ENCODE assay signal across 24 cellular contexts in the genomic region with DNA sequence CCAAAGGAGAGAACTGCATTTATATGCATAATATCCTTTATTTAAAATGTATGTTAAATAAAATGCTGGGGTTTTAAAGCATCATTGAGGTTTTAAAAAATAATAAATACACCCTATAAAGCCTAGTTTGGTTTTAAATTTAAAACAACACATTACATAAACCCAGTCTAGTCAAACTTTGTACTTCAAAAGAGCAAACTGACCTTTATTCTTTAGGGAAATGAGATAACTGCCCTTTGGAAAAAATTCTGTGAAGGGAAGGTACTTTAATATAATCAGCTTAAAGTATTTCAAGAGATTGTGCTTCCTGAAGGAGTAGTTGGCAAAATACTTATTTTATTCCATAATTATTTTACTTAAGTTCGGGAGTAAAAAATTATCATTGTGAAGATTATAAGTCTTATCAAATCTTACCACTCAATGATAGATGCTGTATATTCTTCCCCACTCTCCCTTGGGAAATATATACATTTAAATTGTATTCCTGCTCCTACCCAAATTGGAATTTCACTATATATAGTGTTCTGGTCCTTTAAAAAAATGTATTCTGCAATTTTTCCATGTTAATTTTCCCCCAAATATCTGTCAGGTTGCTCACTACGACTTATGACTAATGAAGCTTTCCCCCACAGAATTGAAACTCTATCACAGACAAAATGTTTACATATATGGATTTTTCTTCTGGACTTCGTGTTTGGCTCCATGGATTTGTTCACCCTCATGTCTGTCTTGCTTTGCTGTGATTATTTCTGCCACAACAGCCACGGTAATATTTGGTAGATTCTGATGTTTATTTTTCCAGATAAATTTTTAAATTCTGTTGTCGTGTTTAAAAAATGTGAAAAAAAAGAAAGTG. TPM values are rescaled to one million over a fixed set of nuclear protein-coding genes. Genes with fewer than 3 reads are reported as not detected.
A peak's percentile ranks its signal among the peaks of the same experiment; 100 is the strongest.
DNase-seq lines count a peak whose midpoint lies in the region; ATAC-seq, FAIRE-seq and TF ChIP-seq lines count a peak whose summit lies in the region.
"Had no signal": no experiment of that assay in that cellular context is flagged by ENCODE, and none has a peak within 500 bp of the region (broad histone marks: within the 10 kb centered on the region; RNA-seq: fewer than 3 reads in every experiment).

No MANE protein-coding gene starts in this region.

- no peak for FAIRE-seq in astrocyte (lab: Jason Lieb, UNC)
- FAIRE-seq: RCC 7860 had no signal

- H3K79me2 ChIP-seq in astrocyte (ENCODE audit: insufficient read depth, low read length) (no peaks in the 10 kb centered on the region), hepatocyte (no peaks in the 10 kb centered on the region), trophoblast cell (ENCODE audit: control insufficient read depth, insufficient read depth, low read length, poor library complexity) (no peaks in the 10 kb centered on the region)

- H3K4me2 ChIP-seq in astrocyte (ENCODE audit: low read length) (peak overlapping the region; percentile 42), hepatocyte (peak overlapping the region; percentile 45), skeletal muscle satellite cell (ENCODE audit: low read length) (peak overlapping the region; percentile 31), trophoblast cell (ENCODE audit: low read length) (no peak overlapping the region)

- no peak overlapping the region for H3K18ac ChIP-seq in trophoblast cell (ENCODE audit: low read length)

- no peaks in the 10 kb centered on the region for H3K36me3 Mint-ChIP-seq in astrocyte (ENCODE audit: low read depth, unreplicated experiment)

- no peaks in the 10 kb centered on the region for H3K9me2 ChIP-seq in hepatocyte (replicated peaks; ENCODE audit: insufficient read depth)

- peak overlapping the region; percentile 52 for H3K27ac ChIP-seq in astrocyte (ENCODE audit: low read depth, low read length)
- peak overlapping the region; percentile 22 for H3K27ac ChIP-seq in hepatocyte
- no peak overlapping the region for H3K27ac ChIP-seq in trophoblast cell (ENCODE audit: low read depth, low read length)
- H3K27ac ChIP-seq: HL-60, sigmoid colon, SJCRH30, transverse colon had no signal

- H3K23ac ChIP-seq in trophoblast cell (ENCODE audit: low read length), result no peak overlapping the region

- H3K9me3 ChIP-seq in astrocyte (ENCODE audit: insufficient read depth, low read depth, low read length) (no peaks in the 10 kb centered on the region), hepatocyte (ENCODE audit: low read depth) (no peaks in the 10 kb centered on the region), skeletal muscle satellite cell (replicated peaks; ENCODE audit: low read length) (no peaks in the 10 kb centered on the region), trophoblast cell (ENCODE audit: insufficient read depth, low read depth, low read length) (no peaks in the 10 kb centered on the region)
- H3K9me3 ChIP-seq: MG63, sigmoid colon, SJCRH30, transverse colon had no signal

- H3K4ac ChIP-seq in trophoblast cell (ENCODE audit: low read depth, low read length), result no peak overlapping the region

- H4K91ac ChIP-seq in trophoblast cell (ENCODE audit: low read depth, low read length), result no peak overlapping the region

- H3K4me1 Mint-ChIP-seq in astrocyte (ENCODE audit: low read depth, unreplicated experiment), result no peaks in the 10 kb centered on the region
- H3K4me1 Mint-ChIP-seq: activated CD4-positive, alpha-beta T cell treated with anti-CD3 and anti-CD28 coated beads for 36 hours; natural killer cell had no signal

- H3K27ac Mint-ChIP-seq in astrocyte (ENCODE audit: unreplicated experiment), result no peak overlapping the region
- H3K27ac Mint-ChIP-seq: activated CD4-positive, alpha-beta T cell treated with anti-CD3 and anti-CD28 coated beads for 36 hours; activated T-cell treated with anti-CD3 and anti-CD28 coated beads, Interleukin-2, amount 50 U/mL, for 24 hours; natural killer cell had no signal

- H4K20me1 ChIP-seq in astrocyte (ENCODE audit: insufficient read depth, low read length) (no peaks in the 10 kb centered on the region), hepatocyte (ENCODE audit: insufficient read depth, poor library complexity, severe bottlenecking) (no peaks in the 10 kb centered on the region)

- H3K27me3 Mint-ChIP-seq in astrocyte (ENCODE audit: low read depth, unreplicated experiment), result no peaks in the 10 kb centered on the region
- H3K27me3 Mint-ChIP-seq: activated CD4-positive, alpha-beta T cell treated with anti-CD3 and anti-CD28 coated beads for 36 hours; activated T-cell treated with anti-CD3 and anti-CD28 coated beads, Interleukin-2, amount 50 U/mL, for 24 hours had no signal

- H2AK5ac ChIP-seq in trophoblast cell (ENCODE audit: low read length), result no peak overlapping the region

- 78% methylated on average over 5 of the region's 5 CpGs for WGBS in hepatocyte (ENCODE audit: low lambda C conversion rate, missing lambda C conversion rate)
- WGBS in trophoblast cell (ENCODE audit: extremely low coverage, insufficient coverage, insufficient read length), result 100% methylated on average over 1 of the region's 5 CpGs

- DNase-seq in EL (peak; percentile 38), astrocyte (ENCODE audit: low read depth) (peak; percentile 11), hepatocyte (ENCODE audit: low spot score) (no peak), trophoblast cell (no peak), activated gamma-delta T cell (lab: John Stamatoyannopoulos, UW) (no peak), NCI-H774 (lab: John Stamatoyannopoulos, UW) (no peak), left ventricle myocardium superior (no peak)
- DNase-seq: activated CD4-positive, alpha-beta T cell treated with anti-CD3 and anti-CD28 coated beads for 36 hours; activated CD8-positive, alpha-beta memory T cell treated with anti-CD3 and anti-CD28 coated beads for 24 hours; activated naive CD4-positive, alpha-beta T cell treated with Interleukin-2 at 50 U/mL for 16 hours; activated T-cell treated with anti-CD3 and anti-CD28 coated beads, Interleukin-2, amount 50 U/mL, for 24 hours; amygdala; caudate nucleus; MG63; midbrain; natural killer cell; NCI-H1436 treated with DMSO at 0.1 percent for 48 hours; NCI-H510A treated with DMSO at 0.1 percent for 48 hours; sigmoid colon; SJCRH30; transverse colon had no signal

- H2BK5ac ChIP-seq in trophoblast cell (ENCODE audit: low read depth, low read length, poor library complexity), result no peak overlapping the region

- H2BK120ac ChIP-seq in trophoblast cell (ENCODE audit: insufficient read depth, low read length, poor library complexity), result no peak overlapping the region

- no peaks in the 10 kb centered on the region for H3K9me3 Mint-ChIP-seq in astrocyte (ENCODE audit: unreplicated experiment)
- H3K9me3 Mint-ChIP-seq: activated T-cell treated with anti-CD3 and anti-CD28 coated beads, Interleukin-2, amount 50 U/mL, for 24 hours; natural killer cell had no signal

- H3K27me3 ChIP-seq in astrocyte (ENCODE audit: insufficient read depth, low read length) (no peaks in the 10 kb centered on the region), hepatocyte (no peaks in the 10 kb centered on the region), skeletal muscle satellite cell (ENCODE audit: control insufficient read depth, insufficient read depth, low read length) (no peaks in the 10 kb centered on the region), trophoblast cell (ENCODE audit: insufficient read depth, low read length) (no peaks in the 10 kb centered on the region)
- H3K27me3 ChIP-seq: MG63, sigmoid colon, SJCRH30, transverse colon had no signal

- peaks cover 4% of the 10 kb centered on the region for H3K4me1 ChIP-seq in astrocyte (ENCODE audit: insufficient read depth, low read length)
- peaks cover 7% of the 10 kb centered on the region for H3K4me1 ChIP-seq in hepatocyte (ENCODE audit: insufficient read depth)
- peaks cover 21% of the 10 kb centered on the region for H3K4me1 ChIP-seq in skeletal muscle satellite cell (ENCODE audit: control insufficient read depth, insufficient read depth, low read length)
- no peaks in the 10 kb centered on the region for H3K4me1 ChIP-seq in trophoblast cell (ENCODE audit: control insufficient read depth in 1 of 2, insufficient read depth in 2 of 2, low read length in 2 of 2)
- H3K4me1 ChIP-seq: sigmoid colon, SJCRH30, transverse colon had no signal

- no peak overlapping the region for H3K4me3 Mint-ChIP-seq in astrocyte (ENCODE audit: unreplicated experiment)
- H3K4me3 Mint-ChIP-seq: activated CD4-positive, alpha-beta T cell treated with anti-CD3 and anti-CD28 coated beads for 36 hours; activated T-cell treated with anti-CD3 and anti-CD28 coated beads, Interleukin-2, amount 50 U/mL, for 24 hours; natural killer cell had no signal

- H4K8ac ChIP-seq in trophoblast cell (ENCODE audit: low read depth, low read length), result no peak overlapping the region

- H2BK12ac ChIP-seq in trophoblast cell (ENCODE audit: low read length), result no peak overlapping the region

- H3K36me3 ChIP-seq in astrocyte (ENCODE audit: insufficient read depth, low read length) (no peaks in the 10 kb centered on the region), hepatocyte (replicated peaks; ENCODE audit: insufficient read depth, low read depth) (no peaks in the 10 kb centered on the region), skeletal muscle satellite cell (ENCODE audit: insufficient read depth, low read length) (no peaks in the 10 kb centered on the region), trophoblast cell (ENCODE audit: control insufficient read depth in 1 of 2, insufficient read depth in 2 of 2, low read length in 2 of 2) (no peaks in the 10 kb centered on the region)
- H3K36me3 ChIP-seq: MG63, SJCRH30 had no signal

- no peak overlapping the region for H2AFZ ChIP-seq in astrocyte (ENCODE audit: low read depth, low read length)
- H2AFZ ChIP-seq in hepatocyte, result no peak overlapping the region
- H2AFZ ChIP-seq in trophoblast cell (ENCODE audit: insufficient read depth, low read length, poor library complexity), result no peak overlapping the region

- no peak overlapping the region for H4K12ac ChIP-seq in trophoblast cell (ENCODE audit: low read depth, low read length)

- TF ChIP-seq CTCF in astrocyte (IDR thresholded peaks at IDR 0.05; ENCODE audit: insufficient read depth, low read depth, low read length) (no peak), hepatocyte (IDR thresholded peaks at IDR 0.05; ENCODE audit: poor library complexity) (no peak)

- no peak overlapping the region for H3K9ac ChIP-seq in astrocyte (ENCODE audit: low read length)
- no peak overlapping the region for H3K9ac ChIP-seq in skeletal muscle satellite cell (ENCODE audit: low read depth, low read length)
- H3K9ac ChIP-seq in trophoblast cell (ENCODE audit: low read length), result no peak overlapping the region

- no peak overlapping the region for H3K4me3 ChIP-seq in astrocyte (ENCODE audit: insufficient read depth, low read depth, low read length)
- H3K4me3 ChIP-seq in hepatocyte, result no peak overlapping the region
- no peak overlapping the region for H3K4me3 ChIP-seq in skeletal muscle satellite cell (ENCODE audit: low read length)
- no peak overlapping the region for H3K4me3 ChIP-seq in trophoblast cell (ENCODE audit: low read depth, low read length)
- H3K4me3 ChIP-seq: MG63, sigmoid colon, SJCRH30, transverse colon had no signal

- ATAC-seq in left ventricle myocardium superior, result no peak
- ATAC-seq: activated CD4-positive, alpha-beta T cell treated with anti-CD3 and anti-CD28 coated beads for 36 hours; natural killer cell had no signal

- intact Hi-C loops in left ventricle myocardium superior (cut with micrococcal nuclease), result no loop called here

- no peak overlapping the region for H3K14ac ChIP-seq in trophoblast cell (ENCODE audit: low read length)

- no peaks in the 10 kb centered on the region for H3K79me1 ChIP-seq in trophoblast cell (ENCODE audit: low read length)

RNA-seq across cellular contexts. Expression of gene ZC3H6, which starts 42.1 kb away (rescaled TPM):
- total RNA-seq in astrocyte, result 3.9 and 7.4 TPM in 2 replicates
- total RNA-seq in hepatocyte, result 3.7 and 4.5 TPM in 2 replicates
- polyA plus RNA-seq in hepatocyte, result 1.5 and 1.9 TPM in 2 replicates
- 2.0 and 2.8 TPM in 2 replicates for total RNA-seq in skeletal muscle satellite cell (2012; rRNA removed)
- 4.4 and 5.2 TPM in 2 replicates for polyA plus RNA-seq in trophoblast cell (2013)
- total RNA-seq in left ventricle myocardium superior, result 21.8 TPM

Comparison
In these comparisons a context has a peak if more than half of its experiments do, and no peak if none do; other contexts are left out.
1. DNase-seq: peak in EL (single experiment) and astrocyte (single experiment); none in hepatocyte (single experiment), trophoblast cell (0 of 2), activated gamma-delta T cell (single experiment), NCI-H774 (single experiment) and left ventricle myocardium superior (single experiment).